In genomic region chr13:85419611-85420010, GRCh38 we compare ENCODE assay signal across 20 cellular contexts.
"Had no signal": no experiment of that assay in that cellular context is flagged by ENCODE, and none has a peak within 500 bp of the region (broad histone marks: within the 10 kb centered on the region; RNA-seq: fewer than 3 reads in every experiment).

No MANE protein-coding gene starts in this region.

- DNase-seq: MG63, NCI-H1092, NCI-H1105 treated with DMSO at 0.1 percent for 48 hours, NCI-H1417 treated with DMSO at 0.1 percent for 48 hours, NCI-H146, NCI-H1694 treated with DMSO at 0.1 percent for 48 hours, NCI-H1930, NCI-H2081, NCI-H2107, NCI-H2227 treated with DMSO at 0.1 percent for 48 hours, NCI-H524, NCI-H526 treated with DMSO at 0.1 percent for 48 hours, NCI-H774, RPMI8226, SHP77, SK-N-SH, SW 1271 had no signal

- FAIRE-seq: K562, RCC 7860 had no signal

- H3K9me3 ChIP-seq: MG63, SK-N-SH had no signal

- H3K4me3 ChIP-seq: K562, MG63 had no signal

- H3K36me3 ChIP-seq: MG63 had no signal

- H3K27me3 ChIP-seq: MG63 had no signal

- H3K4me2 ChIP-seq: KMS-11, SK-N-SH had no signal

- H3K27ac ChIP-seq: KMS-11 had no signal

- H3K9ac ChIP-seq: KMS-11, SK-N-SH had no signal
